9 cellular contexts compared by ENCODE assay signal in genomic region chr19:38402623-38402966, GRCh38. TPM values are rescaled to one million over a fixed set of nuclear protein-coding genes. Genes with fewer than 3 reads are reported as not detected.
DNase-seq lines count a peak whose midpoint lies in the region; ATAC-seq and TF ChIP-seq lines count a peak whose summit lies in the region.
"Had no signal": no experiment of that assay in that cellular context is flagged by ENCODE, and none has a peak within 500 bp of the region (broad histone marks: within the 10 kb centered on the region; RNA-seq: fewer than 3 reads in every experiment).

No MANE protein-coding gene starts in this region.

- no peak overlapping the region for H3K27ac ChIP-seq in IMR-90 (ENCODE audit: insufficient read depth, low read length)
- no peak overlapping the region for H3K27ac ChIP-seq in coronary artery
- peak overlapping the region; percentile 92 for H3K27ac ChIP-seq in neutrophil

- no peak overlapping the region; the same call in 1 of the 2 replicates for H3K14ac ChIP-seq in IMR-90 (replicated peaks; ENCODE audit: low read depth, low read length)

- no TSS peak for BruUV-seq in IMR-90 (replicated peaks; lab: Mats Ljungman, UMichigan)

- H3K4me3 ChIP-seq in GM06990 (replicated peaks; ENCODE audit: low read depth, low read length) (peak overlapping the region; percentile 58), IMR-90 (ENCODE audit: insufficient read depth, low read depth, low read length) (peak overlapping the region; percentile 52), coronary artery (peak overlapping the region; percentile 92), neutrophil (ENCODE audit: low read depth in 1 of 2, low read length in 1 of 2) (peak overlapping the region; percentile 70 to 94)

- 0% methylated on average over 5 of the region's 18 CpGs; no CpG with 5 or more reads in 1 of the 2 experiments for WGBS in IMR-90 (ENCODE audit: extremely low coverage in 2 of 2, insufficient read length in 1 of 2), 2 experiments

- peak overlapping the region; percentile 96 for H3K4me2 ChIP-seq in IMR-90 (ENCODE audit: low read depth, low read length)

- no peaks in the 10 kb centered on the region for H3K4me1 ChIP-seq in IMR-90 (ENCODE audit: control insufficient read depth, insufficient read depth, low read length)
- peaks cover 13 to 15% of the 10 kb centered on the region in 2 experiments for H3K4me1 ChIP-seq in neutrophil (ENCODE audit: control insufficient read depth in 1 of 2, insufficient read depth in 1 of 2, low read depth in 1 of 2, low read length in 1 of 2)

- H2AFZ ChIP-seq in IMR-90 (replicated peaks; ENCODE audit: low read length, poor library complexity): peak overlapping the region; percentile 93

- in situ Hi-C loops in IMR-90 (cut with MboI; ENCODE audit: low sequenced_read_pairs): loop anchor here (25.0 kb wide), 1 partner anchor 535 kb away; the partner anchor contains the start of genes MRPS12 and SARS2

- H4K8ac ChIP-seq in IMR-90 (ENCODE audit: low read depth in 2 of 2, low read length in 2 of 2): peak overlapping the region in 1 of 2 experiments; percentile 64; a peak in 2 of 4 replicates

- H4K91ac ChIP-seq in IMR-90 (ENCODE audit: insufficient read depth, low read depth, low read length): no peak overlapping the region

- H2BK15ac ChIP-seq in IMR-90 (ENCODE audit: low read depth, low read length): no peak overlapping the region

- H3K27me3 ChIP-seq in GM06990 (replicated peaks; ENCODE audit: control insufficient read depth, insufficient read depth, low read length): no peaks in the 10 kb centered on the region
- H3K27me3 ChIP-seq in IMR-90 (ENCODE audit: control insufficient read depth, insufficient read depth, low read length): no peaks in the 10 kb centered on the region
- H3K27me3 ChIP-seq in neutrophil: peaks cover 35% of the 10 kb centered on the region

- no peak overlapping the region for H3K56ac ChIP-seq in IMR-90 (ENCODE audit: extremely low read depth, insufficient read depth, low read length)

- H3K9me3 ChIP-seq in IMR-90 (ENCODE audit: control insufficient read depth, insufficient read depth, low read length) (no peaks in the 10 kb centered on the region), neutrophil (no peaks in the 10 kb centered on the region)

- no peak overlapping the region for H3K18ac ChIP-seq in IMR-90 (ENCODE audit: low read depth, low read length)

- no peak overlapping the region for H2AK9ac ChIP-seq in IMR-90 (replicated peaks; ENCODE audit: low read depth, low read length, poor library complexity)

- 0 out of 2 replicates have a peak, but pooled peaks cover 3% of the 10 kb centered on the region for H3K9me1 ChIP-seq in IMR-90 (ENCODE audit: insufficient read depth, low read length)

- intact Hi-C loops in IMR-90 (cut with micrococcal nuclease): loop anchor here (2.0 kb wide), 1 partner anchor 216 kb away; the partner anchor contains the start of gene EIF3K

- dilution Hi-C loops in IMR-90 (cut with HindIII; ENCODE audit: low sequenced_read_pairs, unreplicated experiment): no loop called here

- H4K5ac ChIP-seq in IMR-90 (ENCODE audit: low read depth, low read length): no peak overlapping the region

- H2AK5ac ChIP-seq in IMR-90 (ENCODE audit: low read depth, low read length): no peak overlapping the region

- 0 out of 2 replicates have a peak, but pooled peaks have one; percentile 37 for TF ChIP-seq POLR2A in IMR-90 (IDR thresholded peaks at IDR 0.05; ENCODE audit: low read depth, low read length)

- POLR2A ChIA-PET in IMR-90 (lab: Charles Lee; ENCODE audit: unreplicated experiment): interaction anchor here (0.6 to 0.7 kb wide), 3 partner anchors 13 to 707 kb away, joined by 3 to 6 read pairs (median 4); no protein-coding TSS in a partner anchor

- H2BK5ac ChIP-seq in IMR-90 (ENCODE audit: low read depth, low read length, poor library complexity, severe bottlenecking): no peak overlapping the region

- no peak for DNase-seq in GM06990 (ENCODE audit: extremely low read depth, insufficient read length)
- no peak for DNase-seq in IMR-90
- no peak for DNase-seq in coronary artery (ENCODE audit: low spot score)
- DNase-seq in NCI-H1417 (lab: John Stamatoyannopoulos, UW): no peak
- no peak for DNase-seq in NCI-H510A treated with DMSO at 0.1 percent for 48 hours (lab: John Stamatoyannopoulos, UW)
- DNase-seq in NCI-H524 (lab: John Stamatoyannopoulos, UW): no peak
- no peak for DNase-seq in ecto neural progenitor cell (ENCODE audit: low spot score)

- ATAC-seq in IMR-90 (ENCODE audit: low read depth): peak; percentile 3

- H2BK20ac ChIP-seq in IMR-90 (ENCODE audit: low read depth, low read length): no peak overlapping the region

- no peaks in the 10 kb centered on the region for H4K20me1 ChIP-seq in IMR-90 (ENCODE audit: insufficient read depth, low read length)

- no peak overlapping the region for H2BK120ac ChIP-seq in IMR-90 (ENCODE audit: low read depth, low read length)

- H3K4ac ChIP-seq in IMR-90 (ENCODE audit: low read depth, low read length): no peak overlapping the region

- CTCF ChIA-PET in IMR-90 (lab: Yijun Ruan, JAX): interaction anchor here (0.5 to 1.9 kb wide), 13 partner anchors 10 to 528 kb away, joined by 3 to 10 read pairs (median 3); partner anchors contain the start of genes GGN, MRPS12, PSMD8 and SARS2

- H3K36me3 ChIP-seq in GM06990 (ENCODE audit: control insufficient read depth, insufficient read depth, low read length) (peaks cover 3% of the 10 kb centered on the region), IMR-90 (ENCODE audit: control insufficient read depth, insufficient read depth, low read length) (peaks cover 11% of the 10 kb centered on the region; the same call in 1 of the 2 replicates), neutrophil (peaks cover 29% of the 10 kb centered on the region)

- TF ChIP-seq CTCF in GM06990 (IDR thresholded peaks at IDR 0.05; ENCODE audit: insufficient read depth, low read length, poor library complexity, severe bottlenecking) (no peak), IMR-90 (conservative IDR thresholded peaks at IDR 0.05; ENCODE audit: low read depth, low read length) (no peak), coronary artery (IDR thresholded peaks at IDR 0.05) (no peak), neutrophil (IDR thresholded peaks at IDR 0.05) (no peak)

- H3K23ac ChIP-seq in IMR-90 (ENCODE audit: low read depth, low read length): no peak overlapping the region

- TF ChIP-seq RAD21 in IMR-90 (IDR thresholded peaks at IDR 0.05; ENCODE audit: low read length): no peak

- H3K79me1 ChIP-seq in IMR-90 (ENCODE audit: low read depth in 1 of 2, low read length in 2 of 2): peaks cover 6 to 12% of the 10 kb centered on the region in 2 experiments; a peak in 3 of 4 replicates

- H3K9ac ChIP-seq in IMR-90 (ENCODE audit: low read depth, low read length): peak overlapping the region; percentile 18; the same call in 1 of the 2 replicates

TF ChIP-seq in IMR-90, 13 proteins besides CTCF, POLR2A, EP300 and RAD21:
- TF ChIP-seq MAZ (IDR thresholded peaks at IDR 0.05; ENCODE audit: borderline replicate concordance, low read depth, low read length): no peak

RNA-seq across cellular contexts. Expression of gene FAM98C, which starts 0.3 kb away (rescaled TPM):
- total RNA-seq in IMR-90 (2012; rRNA removed): 3.6 and 4.2 TPM in 2 replicates
- polyA plus RNA-seq in IMR-90 (2012; rRNA removed): 17.9 and 20.8 TPM in 2 replicates
- 23.6 and 30.4 TPM in 2 replicates for polyA plus RNA-seq in IMR-90 (2012; cell fraction: cytosol; rRNA removed)
- polyA plus RNA-seq in IMR-90 (2012; cell fraction: nucleus; rRNA removed; ENCODE audit: low replicate concordance): 52.8 and 101 TPM in 2 replicates

RNA-seq across cellular contexts. Expression of gene SPRED3, which starts 14.1 kb away (rescaled TPM):
- total RNA-seq in IMR-90 (2012; rRNA removed): 0.56 and 0.90 TPM in 2 replicates
- polyA plus RNA-seq in IMR-90 (2012; rRNA removed): 6.3 and 7.9 TPM in 2 replicates
- 2.4 and 2.8 TPM in 2 replicates for polyA plus RNA-seq in IMR-90 (2012; cell fraction: cytosol; rRNA removed)
- 22.6 and 23.9 TPM in 2 replicates for polyA plus RNA-seq in IMR-90 (2012; cell fraction: nucleus; rRNA removed; ENCODE audit: low replicate concordance)

RNA-seq across cellular contexts. Expression of gene GGN, which starts 14.8 kb away (rescaled TPM):
- under 0.01 TPM in 1 of 2 replicates, not detected in the other for total RNA-seq in IMR-90 (2012; rRNA removed)
- 0.65 and 0.99 TPM in 2 replicates for polyA plus RNA-seq in IMR-90 (2012; rRNA removed)
- polyA plus RNA-seq in IMR-90 (2012; cell fraction: cytosol; rRNA removed): 0.75 and 0.95 TPM in 2 replicates
- polyA plus RNA-seq in IMR-90 (2012; cell fraction: nucleus; rRNA removed; ENCODE audit: low replicate concordance): 1.5 and 2.8 TPM in 2 replicates

RNA-seq across cellular contexts. Expression of gene RASGRP4, which starts 23.4 kb away (rescaled TPM):
- not detected in 2 replicates for total RNA-seq in IMR-90 (2012; rRNA removed)
- polyA plus RNA-seq in IMR-90 (2012; rRNA removed): not detected in 2 replicates
- not detected in 2 replicates for polyA plus RNA-seq in IMR-90 (2012; cell fraction: cytosol; rRNA removed)
- polyA plus RNA-seq in IMR-90 (2012; cell fraction: nucleus; rRNA removed; ENCODE audit: low replicate concordance): not detected in 2 replicates
- total RNA-seq: HT1080 had no signal

RNA-seq across cellular contexts. Expression of gene PSMD8, which starts 28.2 kb away (rescaled TPM):
- total RNA-seq in IMR-90 (2012; rRNA removed): 502 and 644 TPM in 2 replicates
- 475 and 538 TPM in 2 replicates for polyA plus RNA-seq in IMR-90 (2012; rRNA removed)
- polyA plus RNA-seq in IMR-90 (2012; cell fraction: cytosol; rRNA removed): 171 and 501 TPM in 2 replicates
- polyA plus RNA-seq in IMR-90 (2012; cell fraction: nucleus; rRNA removed; ENCODE audit: low replicate concordance): 160 and 200 TPM in 2 replicates
